1 cellular context compared by ENCODE assay signal in the genomic region with DNA sequence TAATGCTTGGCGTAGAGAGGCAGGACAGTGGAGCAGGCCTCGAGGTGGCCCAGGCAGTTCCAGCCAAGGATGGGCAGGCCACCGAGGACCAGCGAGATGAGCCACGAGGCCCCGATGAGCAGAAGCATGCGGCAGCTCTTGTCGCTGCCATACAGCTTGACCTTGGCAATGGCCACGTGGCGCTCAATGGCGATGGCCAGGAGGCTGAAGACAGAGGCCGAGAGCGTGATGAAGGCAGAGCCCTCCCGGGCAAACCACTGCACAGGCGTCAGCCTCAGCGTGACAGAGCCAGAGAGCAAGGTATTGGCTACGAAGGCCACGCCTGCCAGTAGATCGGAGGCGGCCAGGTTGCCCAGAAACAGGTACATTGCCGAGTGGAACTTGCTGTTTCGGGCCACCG.
TF ChIP-seq lines count a peak whose summit lies in the region.

No MANE protein-coding gene starts in this region.

TF ChIP-seq in IMR-90, 13 proteins besides CTCF, POLR2A, EP300 and RAD21:
- no peak for TF ChIP-seq CHD1 (IDR thresholded peaks at IDR 0.05; ENCODE audit: low read depth, low read length)
- no peak for TF ChIP-seq BHLHE40 (IDR thresholded peaks at IDR 0.05; ENCODE audit: low read depth, low read length)
- TF ChIP-seq SMC3 (IDR thresholded peaks at IDR 0.05; ENCODE audit: low read depth, low read length), result no peak
- no peak for TF ChIP-seq MAFK (IDR thresholded peaks at IDR 0.05; ENCODE audit: low read depth, low read length)
- no peak for TF ChIP-seq RCOR1 (IDR thresholded peaks at IDR 0.05; ENCODE audit: insufficient replicate concordance, low read length)
- TF ChIP-seq MXI1 (IDR thresholded peaks at IDR 0.05; ENCODE audit: borderline replicate concordance, low read depth, low read length), result no peak
- TF ChIP-seq MAZ (IDR thresholded peaks at IDR 0.05; ENCODE audit: borderline replicate concordance, low read depth, low read length), result no peak
- TF ChIP-seq NFE2L2 (IDR thresholded peaks at IDR 0.05; ENCODE audit: low read depth, low read length), result no peak
- TF ChIP-seq RFX5 (IDR thresholded peaks at IDR 0.05; ENCODE audit: low read depth, low read length), result no peak
- no peak for TF ChIP-seq CEBPB (IDR thresholded peaks at IDR 0.05; ENCODE audit: low read depth, low read length)
- no peak for TF ChIP-seq FOS (IDR thresholded peaks at IDR 0.05; ENCODE audit: low read depth, low read length)
- TF ChIP-seq, protein P1, sequence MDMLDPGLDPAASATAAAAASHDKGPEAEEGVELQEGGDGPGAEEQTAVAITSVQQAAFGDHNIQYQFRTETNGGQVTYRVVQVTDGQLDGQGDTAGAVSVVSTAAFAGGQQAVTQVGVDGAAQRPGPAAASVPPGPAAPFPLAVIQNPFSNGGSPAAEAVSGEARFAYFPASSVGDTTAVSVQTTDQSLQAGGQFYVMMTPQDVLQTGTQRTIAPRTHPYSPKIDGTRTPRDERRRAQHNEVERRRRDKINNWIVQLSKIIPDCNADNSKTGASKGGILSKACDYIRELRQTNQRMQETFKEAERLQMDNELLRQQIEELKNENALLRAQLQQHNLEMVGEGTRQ (IDR thresholded peaks at IDR 0.05; ENCODE audit: low read depth, low read length), result no peak
- TF ChIP-seq, protein P2, sequence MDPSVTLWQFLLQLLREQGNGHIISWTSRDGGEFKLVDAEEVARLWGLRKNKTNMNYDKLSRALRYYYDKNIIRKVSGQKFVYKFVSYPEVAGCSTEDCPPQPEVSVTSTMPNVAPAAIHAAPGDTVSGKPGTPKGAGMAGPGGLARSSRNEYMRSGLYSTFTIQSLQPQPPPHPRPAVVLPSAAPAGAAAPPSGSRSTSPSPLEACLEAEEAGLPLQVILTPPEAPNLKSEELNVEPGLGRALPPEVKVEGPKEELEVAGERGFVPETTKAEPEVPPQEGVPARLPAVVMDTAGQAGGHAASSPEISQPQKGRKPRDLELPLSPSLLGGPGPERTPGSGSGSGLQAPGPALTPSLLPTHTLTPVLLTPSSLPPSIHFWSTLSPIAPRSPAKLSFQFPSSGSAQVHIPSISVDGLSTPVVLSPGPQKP (IDR thresholded peaks at IDR 0.05; ENCODE audit: borderline replicate concordance, low read depth, low read length), result no peak
